In the genomic region with DNA sequence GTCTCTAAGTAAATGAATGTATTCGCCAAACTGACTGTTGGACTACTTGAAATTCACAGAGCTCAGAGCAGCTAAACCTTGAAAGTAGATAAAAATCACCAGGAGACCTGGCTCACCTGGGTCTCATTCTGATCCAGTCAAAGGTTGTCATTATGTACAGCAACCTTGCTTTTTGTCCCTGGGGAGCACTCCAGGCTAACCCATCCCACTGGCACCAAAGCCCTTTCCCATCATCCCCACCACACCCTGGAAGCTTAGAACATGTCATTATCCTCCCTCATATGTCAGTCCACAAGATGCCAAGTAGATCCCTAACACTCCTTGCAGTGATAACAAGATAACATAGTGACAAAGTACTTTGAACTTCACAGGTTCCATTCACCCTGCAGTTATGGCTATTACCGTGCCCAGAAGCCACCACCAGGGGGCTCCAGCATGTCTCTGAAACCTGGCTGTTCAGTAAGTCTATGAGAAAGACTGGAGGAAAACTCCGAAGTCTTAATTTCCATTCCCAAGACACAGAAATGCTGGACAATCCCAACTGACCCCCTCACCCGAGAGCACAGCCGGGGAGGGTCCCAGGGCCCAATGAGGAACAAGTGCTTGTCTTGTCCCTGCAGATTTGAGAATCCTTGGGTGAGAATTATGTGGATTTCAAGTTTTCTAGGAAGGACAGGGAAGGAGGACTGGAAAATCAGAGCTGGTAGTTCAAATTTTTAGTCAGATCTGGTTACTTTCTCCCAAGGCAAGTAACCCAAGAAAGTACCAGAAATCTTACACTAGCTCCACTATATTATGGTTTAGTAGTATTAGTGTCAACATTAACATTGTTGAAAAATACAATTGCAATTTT, we compare ENCODE assay signal across 8 cellular contexts. TPM values are rescaled to one million over a fixed set of nuclear protein-coding genes. Genes with fewer than 3 reads are reported as not detected.
DNase-seq lines count a peak whose midpoint lies in the region; ATAC-seq and TF ChIP-seq lines count a peak whose summit lies in the region.

No MANE protein-coding gene starts in this region.

- H3K27ac Mint-ChIP-seq in nephron progenitor cell = no peak overlapping the region
- H3K27ac Mint-ChIP-seq in stimulated activated naive CD8-positive, alpha-beta T cell treated with anti-CD3 and anti-CD28 coated beads, Interleukin-15, amount 100 ng/mL, for 72 hours = no peak overlapping the region

- no peaks in the 10 kb centered on the region for H3K36me3 ChIP-seq in NT2/D1 (ENCODE audit: insufficient read depth, insufficient read length, low read length)

- no peak for TF ChIP-seq POLR2A in erythroblast (IDR thresholded peaks at IDR 0.05; ENCODE audit: low read length)

- H3K9ac ChIP-seq in NT2/D1 (ENCODE audit: insufficient read length, low read depth) = no peak overlapping the region

- ATAC-seq in HG02610 (IDR thresholded peaks at IDR 0.05; ENCODE audit: unreplicated experiment) = peak; percentile 63
- peak; percentile 83 for ATAC-seq in stimulated activated naive CD8-positive, alpha-beta T cell treated with anti-CD3 and anti-CD28 coated beads, Interleukin-15, amount 100 ng/mL, for 72 hours

- H3K36me3 Mint-ChIP-seq in nephron progenitor cell (ENCODE audit: low read depth) = no peaks in the 10 kb centered on the region

- H3K27me3 Mint-ChIP-seq in nephron progenitor cell (ENCODE audit: low read depth, poor library complexity) = peaks cover 11% of the 10 kb centered on the region
- H3K27me3 Mint-ChIP-seq in stimulated activated naive CD8-positive, alpha-beta T cell treated with anti-CD3 and anti-CD28 coated beads, Interleukin-15, amount 100 ng/mL, for 72 hours = peaks cover 16% of the 10 kb centered on the region

- no peak overlapping the region for H3K4me3 Mint-ChIP-seq in nephron progenitor cell
- no peak overlapping the region for H3K4me3 Mint-ChIP-seq in stimulated activated naive CD8-positive, alpha-beta T cell treated with anti-CD3 and anti-CD28 coated beads, Interleukin-15, amount 100 ng/mL, for 72 hours

- no peaks in the 10 kb centered on the region for H3K9me3 ChIP-seq in NT2/D1 (ENCODE audit: insufficient read depth, low read length)

- DNase-seq in Daoy (ENCODE audit: low read depth) (peak; percentile 65), NT2/D1 (ENCODE audit: low read depth, low spot score) (peak; percentile 46), erythroblast (lab: John Stamatoyannopoulos, UW) (peak; percentile 47 to 73), nephron progenitor cell (peak; percentile 75), cortex of kidney (lab: John Stamatoyannopoulos, UW) (no peak)
- DNase-seq in activated CD8-positive, alpha-beta memory T cell treated with anti-CD3 and anti-CD28 coated beads, Interleukin-2, amount 50 U/mL, for 48 hours = peak; percentile 79
- DNase-seq in stimulated activated naive CD8-positive, alpha-beta T cell treated with anti-CD3 and anti-CD28 coated beads, Interleukin-15, amount 100 ng/mL, for 72 hours = peak; percentile 63 to 67

- no peaks in the 10 kb centered on the region for H3K4me1 ChIP-seq in NT2/D1 (ENCODE audit: insufficient read depth, insufficient read length)

- no peaks in the 10 kb centered on the region for H3K27me3 ChIP-seq in NT2/D1 (ENCODE audit: insufficient read depth, insufficient read length)

- H3K4me3 ChIP-seq in NT2/D1 (ENCODE audit: insufficient read length, low read depth) = no peak overlapping the region

- H3K9me3 Mint-ChIP-seq in nephron progenitor cell = no peaks in the 10 kb centered on the region
- no peaks in the 10 kb centered on the region for H3K9me3 Mint-ChIP-seq in stimulated activated naive CD8-positive, alpha-beta T cell treated with anti-CD3 and anti-CD28 coated beads, Interleukin-15, amount 100 ng/mL, for 72 hours

- H3K4me1 Mint-ChIP-seq in nephron progenitor cell = no peaks in the 10 kb centered on the region
- no peaks in the 10 kb centered on the region for H3K4me1 Mint-ChIP-seq in stimulated activated naive CD8-positive, alpha-beta T cell treated with anti-CD3 and anti-CD28 coated beads, Interleukin-15, amount 100 ng/mL, for 72 hours

- TF ChIP-seq CTCF in nephron progenitor cell (IDR thresholded peaks at IDR 0.05) = peak; percentile 63

RNA-seq across cellular contexts. Expression of gene USP47, which starts 43.0 kb away (rescaled TPM):
- total RNA-seq in Daoy (2014; rRNA removed; shearing (Covaris generic)) = 32.9 and 34.5 TPM in 2 replicates
